Comparison of ENCODE assay signal across 16 cellular contexts in genomic region chr20:37756234-37756633, GRCh38.
A peak's percentile ranks its signal among the peaks of the same experiment; 100 is the strongest.
DNase-seq lines count a peak whose midpoint lies in the region; ATAC-seq, FAIRE-seq and TF ChIP-seq lines count a peak whose summit lies in the region.
"Had no signal": no experiment of that assay in that cellular context is flagged by ENCODE, and none has a peak within 500 bp of the region (broad histone marks: within the 10 kb centered on the region; RNA-seq: fewer than 3 reads in every experiment).

No MANE protein-coding gene starts in this region.

- peaks cover 5% of the 10 kb centered on the region for H3K4me1 Mint-ChIP-seq in activated T-helper 17 cell treated with anti-CD3 and anti-CD28 coated beads, Interleukin-2, amount 50 U/mL, for 72 hours
- H3K4me1 Mint-ChIP-seq in naive B cell (peaks cover 11 to 31% (median 21%) of the 10 kb centered on the region in 3 donors), CD14-positive monocyte (no peaks in the 10 kb centered on the region)
- H3K4me1 Mint-ChIP-seq in activated naive CD8-positive, alpha-beta T cell treated with anti-CD3 and anti-CD28 coated beads for 36 hours, result no peaks in the 10 kb centered on the region

- H3K9me3 Mint-ChIP-seq in activated T-helper 17 cell treated with anti-CD3 and anti-CD28 coated beads, Interleukin-2, amount 50 U/mL, for 72 hours, result no peaks in the 10 kb centered on the region
- H3K9me3 Mint-ChIP-seq in naive B cell (no peaks in the 10 kb centered on the region), CD14-positive monocyte (no peaks in the 10 kb centered on the region)
- no peaks in the 10 kb centered on the region for H3K9me3 Mint-ChIP-seq in activated naive CD8-positive, alpha-beta T cell treated with anti-CD3 and anti-CD28 coated beads for 36 hours
- H3K9me3 Mint-ChIP-seq: CD4-positive, alpha-beta memory T cell had no signal

- CTCF ChIA-PET in RWPE1 (lab: Yijun Ruan, JAX), result interaction anchor here (1.1 kb wide), 1 partner anchor 192 kb away, joined by 4 read pairs; no protein-coding TSS in a partner anchor

- no peak overlapping the region for H3K27ac ChIP-seq in RWPE1
- H3K27ac ChIP-seq: C4-2B had no signal

- intact Hi-C loops in CD14-positive monocyte (cut with micrococcal nuclease), result no loop called here

- H3K27ac Mint-ChIP-seq in activated T-helper 17 cell treated with anti-CD3 and anti-CD28 coated beads, Interleukin-2, amount 50 U/mL, for 72 hours, result peak overlapping the region; percentile 20
- H3K27ac Mint-ChIP-seq in naive B cell (peak overlapping the region in 4 of 6 donors; percentile 56 to 82 (median 64)), CD14-positive monocyte (peak overlapping the region in 2 of 7 donors; percentile 4 to 48)
- H3K27ac Mint-ChIP-seq in activated naive CD8-positive, alpha-beta T cell treated with anti-CD3 and anti-CD28 coated beads for 36 hours, result no peak overlapping the region

- peak; percentile 16 for FAIRE-seq in HTR-8/SVneo (lab: Jason Lieb, UNC)
- FAIRE-seq: A204.1 had no signal

- no peaks in the 10 kb centered on the region for H3K27me3 Mint-ChIP-seq in activated T-helper 17 cell treated with anti-CD3 and anti-CD28 coated beads, Interleukin-2, amount 50 U/mL, for 72 hours
- H3K27me3 Mint-ChIP-seq in naive B cell (no peaks in the 10 kb centered on the region), CD14-positive monocyte (ENCODE audit: low read depth in 3 of 3) (no peaks in the 10 kb centered on the region)
- no peaks in the 10 kb centered on the region for H3K27me3 Mint-ChIP-seq in activated naive CD8-positive, alpha-beta T cell treated with anti-CD3 and anti-CD28 coated beads for 36 hours
- H3K27me3 Mint-ChIP-seq: CD4-positive, alpha-beta memory T cell had no signal

- TF ChIP-seq CTCF in RWPE1 (conservative IDR thresholded peaks at IDR 0.05; ENCODE audit: low read depth), result no peak
- TF ChIP-seq CTCF in CD14-positive monocyte (IDR thresholded peaks at IDR 0.05), result no peak

- no peak overlapping the region for H3K4me3 Mint-ChIP-seq in activated T-helper 17 cell treated with anti-CD3 and anti-CD28 coated beads, Interleukin-2, amount 50 U/mL, for 72 hours
- H3K4me3 Mint-ChIP-seq in naive B cell, result peak overlapping the region in 2 of 8 donors; percentile 23 to 54
- no peak overlapping the region for H3K4me3 Mint-ChIP-seq in activated naive CD8-positive, alpha-beta T cell treated with anti-CD3 and anti-CD28 coated beads for 36 hours
- no peak overlapping the region for H3K4me3 Mint-ChIP-seq in CD14-positive monocyte
- H3K4me3 Mint-ChIP-seq: CD4-positive, alpha-beta memory T cell had no signal

- peaks cover 82% of the 10 kb centered on the region for H3K36me3 Mint-ChIP-seq in activated T-helper 17 cell treated with anti-CD3 and anti-CD28 coated beads, Interleukin-2, amount 50 U/mL, for 72 hours (ENCODE audit: low read depth)
- H3K36me3 Mint-ChIP-seq in naive B cell, result peaks cover 12 to 53% of the 10 kb centered on the region in 2 donors
- H3K36me3 Mint-ChIP-seq in activated naive CD8-positive, alpha-beta T cell treated with anti-CD3 and anti-CD28 coated beads for 36 hours, result peaks cover 26% of the 10 kb centered on the region
- H3K36me3 Mint-ChIP-seq in CD14-positive monocyte, result peaks cover 57 to 67% of the 10 kb centered on the region in 2 donors

- POLR2A ChIA-PET in RWPE1 (lab: Yijun Ruan, JAX; ENCODE audit: low non-redundant PET), result no interaction called here

- DNase-seq in HTR-8/SVneo (ENCODE audit: insufficient read length, low spot score) (no peak), naive B cell (no peak), RWPE1 (ENCODE audit: low spot score) (no peak), CD14-positive monocyte (ENCODE audit: low spot score) (no peak)
- no peak for DNase-seq in activated naive CD8-positive, alpha-beta T cell treated with anti-CD3 and anti-CD28 coated beads for 36 hours
- DNase-seq: ACHN; CD4-positive, alpha-beta memory T cell; DMS153; DMS79; GF-D8; GOT3; H7 had no signal

- no peak for ATAC-seq in activated T-helper 17 cell treated with anti-CD3 and anti-CD28 coated beads, Interleukin-2, amount 50 U/mL, for 72 hours (replicated peaks)
- no peak for ATAC-seq in naive B cell (ENCODE audit: low read depth in 2 of 2)
- ATAC-seq: HCT116 had no signal
